1 cellular context compared by ENCODE assay signal in the genomic region with DNA sequence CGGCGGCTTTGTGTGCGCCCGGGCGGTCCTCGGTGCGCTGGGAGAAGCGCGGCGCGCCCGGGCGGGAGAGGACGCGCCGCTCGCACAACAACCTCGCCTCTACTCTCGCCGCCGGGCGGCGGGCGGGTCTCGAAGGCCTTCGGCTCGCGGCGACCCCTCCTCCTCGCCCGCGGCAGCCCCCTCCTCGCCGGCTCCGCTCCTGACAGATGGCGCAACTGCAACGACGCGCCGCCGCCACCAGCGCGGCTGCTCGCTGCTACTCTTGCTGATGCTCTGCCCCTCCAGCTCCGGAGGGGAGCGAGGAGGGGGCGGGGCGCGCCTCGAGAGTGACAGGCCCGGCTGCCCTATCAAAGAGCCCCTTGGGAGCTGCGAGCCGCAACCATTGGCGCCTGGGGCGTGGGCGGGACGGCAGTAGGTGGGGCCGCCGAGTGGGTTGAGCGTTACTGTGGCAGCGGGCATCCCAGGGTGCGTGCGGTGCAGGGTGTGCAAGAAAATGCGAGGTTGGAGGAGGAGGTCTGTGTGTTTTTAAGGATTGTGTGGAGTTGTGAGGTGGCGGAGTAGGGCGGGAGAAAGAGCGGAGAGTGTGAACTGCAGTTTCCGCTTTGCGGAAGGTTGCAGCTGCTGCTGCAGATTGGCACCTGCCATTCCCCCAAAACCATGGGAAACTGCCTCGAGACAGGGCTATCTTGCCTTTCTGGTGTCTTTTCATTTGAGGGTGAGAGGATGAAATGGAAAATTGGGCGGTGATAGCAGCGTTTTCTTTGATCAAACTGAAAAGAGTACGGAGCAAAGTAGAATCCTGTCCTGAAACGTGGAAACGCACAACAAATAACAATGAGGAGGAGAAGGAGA.
A peak's percentile ranks its signal among the peaks of the same experiment; 100 is the strongest.
TF ChIP-seq lines count a peak whose summit lies in the region.

A gene (minus strand): TSS at position 275 of the 852 bp plus-strand sequence. CDS start 153,401 bp downstream, outside the sequence.

TF ChIP-seq in HepG2, 621 proteins besides CTCF, POLR2A, EP300 and RAD21 (continued from another document):
- TF ChIP-seq, protein P1, sequence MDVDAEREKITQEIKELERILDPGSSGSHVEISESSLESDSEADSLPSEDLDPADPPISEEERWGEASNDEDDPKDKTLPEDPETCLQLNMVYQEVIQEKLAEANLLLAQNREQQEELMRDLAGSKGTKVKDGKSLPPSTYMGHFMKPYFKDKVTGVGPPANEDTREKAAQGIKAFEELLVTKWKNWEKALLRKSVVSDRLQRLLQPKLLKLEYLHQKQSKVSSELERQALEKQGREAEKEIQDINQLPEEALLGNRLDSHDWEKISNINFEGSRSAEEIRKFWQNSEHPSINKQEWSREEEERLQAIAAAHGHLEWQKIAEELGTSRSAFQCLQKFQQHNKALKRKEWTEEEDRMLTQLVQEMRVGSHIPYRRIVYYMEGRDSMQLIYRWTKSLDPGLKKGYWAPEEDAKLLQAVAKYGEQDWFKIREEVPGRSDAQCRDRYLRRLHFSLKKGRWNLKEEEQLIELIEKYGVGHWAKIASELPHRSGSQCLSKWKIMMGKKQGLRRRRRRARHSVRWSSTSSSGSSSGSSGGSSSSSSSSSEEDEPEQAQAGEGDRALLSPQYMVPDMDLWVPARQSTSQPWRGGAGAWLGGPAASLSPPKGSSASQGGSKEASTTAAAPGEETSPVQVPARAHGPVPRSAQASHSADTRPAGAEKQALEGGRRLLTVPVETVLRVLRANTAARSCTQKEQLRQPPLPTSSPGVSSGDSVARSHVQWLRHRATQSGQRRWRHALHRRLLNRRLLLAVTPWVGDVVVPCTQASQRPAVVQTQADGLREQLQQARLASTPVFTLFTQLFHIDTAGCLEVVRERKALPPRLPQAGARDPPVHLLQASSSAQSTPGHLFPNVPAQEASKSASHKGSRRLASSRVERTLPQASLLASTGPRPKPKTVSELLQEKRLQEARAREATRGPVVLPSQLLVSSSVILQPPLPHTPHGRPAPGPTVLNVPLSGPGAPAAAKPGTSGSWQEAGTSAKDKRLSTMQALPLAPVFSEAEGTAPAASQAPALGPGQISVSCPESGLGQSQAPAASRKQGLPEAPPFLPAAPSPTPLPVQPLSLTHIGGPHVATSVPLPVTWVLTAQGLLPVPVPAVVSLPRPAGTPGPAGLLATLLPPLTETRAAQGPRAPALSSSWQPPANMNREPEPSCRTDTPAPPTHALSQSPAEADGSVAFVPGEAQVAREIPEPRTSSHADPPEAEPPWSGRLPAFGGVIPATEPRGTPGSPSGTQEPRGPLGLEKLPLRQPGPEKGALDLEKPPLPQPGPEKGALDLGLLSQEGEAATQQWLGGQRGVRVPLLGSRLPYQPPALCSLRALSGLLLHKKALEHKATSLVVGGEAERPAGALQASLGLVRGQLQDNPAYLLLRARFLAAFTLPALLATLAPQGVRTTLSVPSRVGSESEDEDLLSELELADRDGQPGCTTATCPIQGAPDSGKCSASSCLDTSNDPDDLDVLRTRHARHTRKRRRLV (CRISPR knock-in tag; IDR thresholded peaks at IDR 0.05): no peak
- TF ChIP-seq, protein P2, sequence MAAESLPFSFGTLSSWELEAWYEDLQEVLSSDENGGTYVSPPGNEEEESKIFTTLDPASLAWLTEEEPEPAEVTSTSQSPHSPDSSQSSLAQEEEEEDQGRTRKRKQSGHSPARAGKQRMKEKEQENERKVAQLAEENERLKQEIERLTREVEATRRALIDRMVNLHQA (CRISPR knock-in tag; IDR thresholded peaks at IDR 0.05): no peak
- TF ChIP-seq ZNF891 (CRISPR knock-in tag; IDR thresholded peaks at IDR 0.05) (peak; percentile 76; the same call in 1 of the 2 replicates), ZNF530 (CRISPR knock-in tag; IDR thresholded peaks at IDR 0.05; ENCODE audit: low read depth) (no peak), NFE2 (CRISPR knock-in tag; IDR thresholded peaks at IDR 0.05) (no peak), ZNF180 (CRISPR knock-in tag; IDR thresholded peaks at IDR 0.05; ENCODE audit: borderline replicate concordance, low read depth) (no peak), MED1 (CRISPR knock-in tag; IDR thresholded peaks at IDR 0.05) (peak; percentile 17; the same call in 1 of the 2 replicates), NFKB2 (CRISPR knock-in tag; IDR thresholded peaks at IDR 0.05; ENCODE audit: borderline replicate concordance) (no peak; the same call in 1 of the 2 replicates), ATM (IDR thresholded peaks at IDR 0.05; ENCODE audit: borderline replicate concordance) (no peak), KLF6 (CRISPR knock-in tag; IDR thresholded peaks at IDR 0.05) (peak; percentile 75), ZNF792 (CRISPR knock-in tag; IDR thresholded peaks at IDR 0.05) (peak; percentile 53; the same call in 1 of the 2 replicates), HOXA3 (CRISPR knock-in tag; IDR thresholded peaks at IDR 0.05) (peak; percentile 62; the same call in 1 of the 2 replicates), KAT8 (CRISPR knock-in tag; IDR thresholded peaks at IDR 0.05) (peak; percentile 24; the same call in 1 of the 2 replicates), ZFY (CRISPR knock-in tag; IDR thresholded peaks at IDR 0.05) (peak; percentile 56; the same call in 1 of the 2 replicates), ZNF83 (CRISPR knock-in tag; IDR thresholded peaks at IDR 0.05; ENCODE audit: borderline replicate concordance) (no peak), CEBPB (IDR thresholded peaks at IDR 0.05; ENCODE audit: borderline replicate concordance, low read depth, low read length) (peak; percentile 93), KDM2A (CRISPR knock-in tag; IDR thresholded peaks at IDR 0.05; ENCODE audit: borderline replicate concordance, low read depth) (peak; percentile 88), KLF16 (CRISPR knock-in tag; IDR thresholded peaks at IDR 0.05) (peak in 1 of 2 experiments; percentile 46; a peak in 1 of 4 replicates), ZSCAN31 (CRISPR knock-in tag; IDR thresholded peaks at IDR 0.05; ENCODE audit: low read depth) (0 out of 2 replicates have a peak, but pooled peaks have one; percentile 25), NFE2L2 (IDR thresholded peaks at IDR 0.05; ENCODE audit: low read length) (no peak), ZNF263 (CRISPR knock-in tag; IDR thresholded peaks at IDR 0.05) (peak; percentile 28; the same call in 1 of the 2 replicates), RNF2 (conservative IDR thresholded peaks at IDR 0.05; ENCODE audit: low read depth) (peak; percentile 57; the same call in 1 of the 2 replicates), ZNF563 (CRISPR knock-in tag; IDR thresholded peaks at IDR 0.05) (peak; percentile 44; the same call in 1 of the 2 replicates), ZNF790 (CRISPR knock-in tag; IDR thresholded peaks at IDR 0.05; ENCODE audit: borderline replicate concordance) (no peak), ZNF235 (CRISPR knock-in tag; IDR thresholded peaks at IDR 0.05; ENCODE audit: borderline replicate concordance) (no peak), ZNF556 (CRISPR knock-in tag; IDR thresholded peaks at IDR 0.05; ENCODE audit: borderline replicate concordance) (peak; percentile 22; the same call in 1 of the 2 replicates)
- TF ChIP-seq, protein P3, sequence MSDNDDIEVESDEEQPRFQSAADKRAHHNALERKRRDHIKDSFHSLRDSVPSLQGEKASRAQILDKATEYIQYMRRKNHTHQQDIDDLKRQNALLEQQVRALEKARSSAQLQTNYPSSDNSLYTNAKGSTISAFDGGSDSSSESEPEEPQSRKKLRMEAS (IDR thresholded peaks at IDR 0.05): peak; percentile 71
- TF ChIP-seq, protein P4, sequence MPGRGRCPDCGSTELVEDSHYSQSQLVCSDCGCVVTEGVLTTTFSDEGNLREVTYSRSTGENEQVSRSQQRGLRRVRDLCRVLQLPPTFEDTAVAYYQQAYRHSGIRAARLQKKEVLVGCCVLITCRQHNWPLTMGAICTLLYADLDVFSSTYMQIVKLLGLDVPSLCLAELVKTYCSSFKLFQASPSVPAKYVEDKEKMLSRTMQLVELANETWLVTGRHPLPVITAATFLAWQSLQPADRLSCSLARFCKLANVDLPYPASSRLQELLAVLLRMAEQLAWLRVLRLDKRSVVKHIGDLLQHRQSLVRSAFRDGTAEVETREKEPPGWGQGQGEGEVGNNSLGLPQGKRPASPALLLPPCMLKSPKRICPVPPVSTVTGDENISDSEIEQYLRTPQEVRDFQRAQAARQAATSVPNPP (CRISPR knock-in tag; IDR thresholded peaks at IDR 0.05): no peak
- TF ChIP-seq, protein P5, sequence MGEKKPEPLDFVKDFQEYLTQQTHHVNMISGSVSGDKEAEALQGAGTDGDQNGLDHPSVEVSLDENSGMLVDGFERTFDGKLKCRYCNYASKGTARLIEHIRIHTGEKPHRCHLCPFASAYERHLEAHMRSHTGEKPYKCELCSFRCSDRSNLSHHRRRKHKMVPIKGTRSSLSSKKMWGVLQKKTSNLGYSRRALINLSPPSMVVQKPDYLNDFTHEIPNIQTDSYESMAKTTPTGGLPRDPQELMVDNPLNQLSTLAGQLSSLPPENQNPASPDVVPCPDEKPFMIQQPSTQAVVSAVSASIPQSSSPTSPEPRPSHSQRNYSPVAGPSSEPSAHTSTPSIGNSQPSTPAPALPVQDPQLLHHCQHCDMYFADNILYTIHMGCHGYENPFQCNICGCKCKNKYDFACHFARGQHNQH (CRISPR knock-in tag; IDR thresholded peaks at IDR 0.05): 0 out of 2 replicates have a peak, but pooled peaks have one; percentile 52
- TF ChIP-seq, protein P6, sequence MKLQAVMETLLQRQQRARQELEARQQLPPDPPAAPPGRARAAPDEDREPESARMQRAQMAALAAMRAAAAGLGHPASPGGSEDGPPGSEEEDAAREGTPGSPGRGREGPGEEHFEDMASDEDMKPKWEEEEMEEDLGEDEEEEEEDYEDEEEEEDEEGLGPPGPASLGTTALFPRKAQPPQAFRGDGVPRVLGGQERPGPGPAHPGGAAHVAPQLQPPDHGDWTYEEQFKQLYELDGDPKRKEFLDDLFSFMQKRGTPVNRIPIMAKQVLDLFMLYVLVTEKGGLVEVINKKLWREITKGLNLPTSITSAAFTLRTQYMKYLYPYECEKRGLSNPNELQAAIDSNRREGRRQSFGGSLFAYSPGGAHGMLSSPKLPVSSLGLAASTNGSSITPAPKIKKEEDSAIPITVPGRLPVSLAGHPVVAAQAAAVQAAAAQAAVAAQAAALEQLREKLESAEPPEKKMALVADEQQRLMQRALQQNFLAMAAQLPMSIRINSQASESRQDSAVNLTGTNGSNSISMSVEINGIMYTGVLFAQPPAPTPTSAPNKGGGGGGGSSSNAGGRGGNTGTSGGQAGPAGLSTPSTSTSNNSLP (IDR thresholded peaks at IDR 0.05; ENCODE audit: low read depth, low read length): no peak
- TF ChIP-seq, protein P7, sequence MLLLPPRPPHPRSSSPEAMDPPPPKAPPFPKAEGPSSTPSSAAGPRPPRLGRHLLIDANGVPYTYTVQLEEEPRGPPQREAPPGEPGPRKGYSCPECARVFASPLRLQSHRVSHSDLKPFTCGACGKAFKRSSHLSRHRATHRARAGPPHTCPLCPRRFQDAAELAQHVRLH (CRISPR knock-in tag; IDR thresholded peaks at IDR 0.05; ENCODE audit: borderline replicate concordance, low read depth): 0 out of 2 replicates have a peak, but pooled peaks have one; percentile 35
- TF ChIP-seq, protein P8, sequence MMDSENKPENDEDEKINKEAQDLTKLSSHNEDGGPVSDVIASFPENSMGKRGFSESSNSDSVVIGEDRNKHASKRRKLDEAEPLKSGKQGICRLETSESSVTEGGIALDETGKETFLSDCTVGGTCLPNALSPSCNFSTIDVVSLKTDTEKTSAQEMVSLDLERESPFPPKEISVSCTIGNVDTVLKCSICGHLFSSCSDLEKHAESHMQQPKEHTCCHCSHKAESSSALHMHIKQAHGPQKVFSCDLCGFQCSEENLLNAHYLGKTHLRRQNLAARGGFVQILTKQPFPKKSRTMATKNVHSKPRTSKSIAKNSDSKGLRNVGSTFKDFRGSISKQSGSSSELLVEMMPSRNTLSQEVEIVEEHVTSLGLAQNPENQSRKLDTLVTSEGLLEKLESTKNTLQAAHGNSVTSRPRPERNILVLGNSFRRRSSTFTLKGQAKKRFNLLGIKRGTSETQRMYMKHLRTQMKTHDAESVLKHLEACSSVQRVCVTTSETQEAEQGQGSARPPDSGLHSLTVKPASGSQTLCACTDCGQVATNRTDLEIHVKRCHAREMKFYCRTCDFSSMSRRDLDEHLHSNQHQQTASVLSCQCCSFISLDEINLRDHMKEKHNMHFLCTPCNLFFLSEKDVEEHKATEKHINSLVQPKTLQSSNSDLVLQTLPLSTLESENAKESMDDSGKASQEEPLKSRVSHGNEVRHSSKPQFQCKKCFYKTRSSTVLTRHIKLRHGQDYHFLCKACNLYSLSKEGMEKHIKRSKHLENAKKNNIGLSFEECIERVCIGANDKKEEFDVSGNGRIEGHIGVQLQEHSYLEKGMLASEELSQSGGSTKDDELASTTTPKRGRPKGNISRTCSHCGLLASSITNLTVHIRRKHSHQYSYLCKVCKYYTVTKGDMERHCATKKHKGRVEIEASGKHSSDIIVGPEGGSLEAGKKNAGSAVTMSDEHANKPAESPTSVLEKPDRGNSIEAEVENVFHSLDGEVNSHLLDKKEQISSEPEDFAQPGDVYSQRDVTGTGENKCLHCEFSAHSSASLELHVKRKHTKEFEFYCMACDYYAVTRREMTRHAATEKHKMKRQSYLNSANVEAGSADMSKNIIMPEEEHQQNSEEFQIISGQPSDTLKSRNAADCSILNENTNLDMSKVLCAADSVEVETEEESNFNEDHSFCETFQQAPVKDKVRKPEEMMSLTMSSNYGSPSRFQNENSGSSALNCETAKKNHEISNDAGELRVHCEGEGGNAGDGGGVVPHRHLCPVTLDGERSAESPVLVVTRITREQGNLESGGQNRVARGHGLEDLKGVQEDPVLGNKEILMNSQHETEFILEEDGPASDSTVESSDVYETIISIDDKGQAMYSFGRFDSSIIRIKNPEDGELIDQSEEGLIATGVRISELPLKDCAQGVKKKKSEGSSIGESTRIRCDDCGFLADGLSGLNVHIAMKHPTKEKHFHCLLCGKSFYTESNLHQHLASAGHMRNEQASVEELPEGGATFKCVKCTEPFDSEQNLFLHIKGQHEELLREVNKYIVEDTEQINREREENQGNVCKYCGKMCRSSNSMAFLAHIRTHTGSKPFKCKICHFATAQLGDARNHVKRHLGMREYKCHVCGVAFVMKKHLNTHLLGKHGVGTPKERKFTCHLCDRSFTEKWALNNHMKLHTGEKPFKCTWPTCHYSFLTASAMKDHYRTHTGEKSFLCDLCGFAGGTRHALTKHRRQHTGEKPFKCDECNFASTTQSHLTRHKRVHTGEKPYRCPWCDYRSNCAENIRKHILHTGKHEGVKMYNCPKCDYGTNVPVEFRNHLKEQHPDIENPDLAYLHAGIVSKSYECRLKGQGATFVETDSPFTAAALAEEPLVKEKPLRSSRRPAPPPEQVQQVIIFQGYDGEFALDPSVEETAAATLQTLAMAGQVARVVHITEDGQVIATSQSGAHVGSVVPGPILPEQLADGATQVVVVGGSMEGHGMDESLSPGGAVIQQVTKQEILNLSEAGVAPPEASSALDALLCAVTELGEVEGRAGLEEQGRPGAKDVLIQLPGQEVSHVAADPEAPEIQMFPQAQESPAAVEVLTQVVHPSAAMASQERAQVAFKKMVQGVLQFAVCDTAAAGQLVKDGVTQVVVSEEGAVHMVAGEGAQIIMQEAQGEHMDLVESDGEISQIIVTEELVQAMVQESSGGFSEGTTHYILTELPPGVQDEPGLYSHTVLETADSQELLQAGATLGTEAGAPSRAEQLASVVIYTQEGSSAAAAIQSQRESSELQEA (CRISPR knock-in tag; IDR thresholded peaks at IDR 0.05; ENCODE audit: not compliant biosample characterization): peak; percentile 30
